In genomic region chr2:69493268-69493667, GRCh38 we compare ENCODE assay signal across 11 cellular contexts. TPM values are rescaled to one million over a fixed set of nuclear protein-coding genes. Genes with fewer than 3 reads are reported as not detected.
DNase-seq lines count a peak whose midpoint lies in the region; ATAC-seq and TF ChIP-seq lines count a peak whose summit lies in the region.
"Had no signal": no experiment of that assay in that cellular context is flagged by ENCODE, and none has a peak within 500 bp of the region (broad histone marks: within the 10 kb centered on the region; RNA-seq: fewer than 3 reads in every experiment).

No MANE protein-coding gene starts in this region.

- no peak for DNase-seq in activated T-cell treated with anti-CD3 and anti-CD28 coated beads, Interleukin-2, amount 50 U/mL, for 24 hours
- no peak for DNase-seq in activated T-cell treated with anti-CD3 and anti-CD28 coated beads, Interleukin-2, amount 50 U/mL, for 1 hour
- peak; percentile 20 for DNase-seq in SW480 (ENCODE audit: low spot score)
- peak in 1 of 2 donors; percentile 35 for DNase-seq in heart right ventricle
- DNase-seq in DMS114 treated with DMSO at 0.1 percent for 48 hours (lab: John Stamatoyannopoulos, UW; ENCODE audit: unreplicated experiment): no peak
- DNase-seq in NCI-H2196 (lab: John Stamatoyannopoulos, UW; ENCODE audit: unreplicated experiment): no peak
- DNase-seq: NCI-H187 had no signal

- H3K9me3 ChIP-seq in heart right ventricle (no peaks in the 10 kb centered on the region), subcutaneous abdominal adipose tissue (ENCODE audit: control insufficient read depth in 5 of 5, low read length in 5 of 5) (no peaks in the 10 kb centered on the region)

- peak overlapping the region; percentile 74 for H3K27ac Mint-ChIP-seq in activated T-cell treated with anti-CD3 and anti-CD28 coated beads, Interleukin-2, amount 50 U/mL, for 24 hours
- H3K27ac Mint-ChIP-seq: memory B cell had no signal

- no peak overlapping the region for H3K4me3 Mint-ChIP-seq in activated T-cell treated with anti-CD3 and anti-CD28 coated beads, Interleukin-2, amount 50 U/mL, for 24 hours
- H3K4me3 Mint-ChIP-seq: memory B cell had no signal

- intact Hi-C loops in heart right ventricle (cut with DNase I): no loop called here

- H3K27me3 ChIP-seq in heart right ventricle (no peaks in the 10 kb centered on the region), subcutaneous abdominal adipose tissue (ENCODE audit: control insufficient read depth in 5 of 5, insufficient read depth in 4 of 5, low read length in 5 of 5) (no peaks in the 10 kb centered on the region)

- ATAC-seq in heart right ventricle: peak; percentile 49 to 87 (median 74)
- ATAC-seq in HG03342 (IDR thresholded peaks at IDR 0.05; ENCODE audit: unreplicated experiment): no peak

- H3K9me3 Mint-ChIP-seq in activated T-cell treated with anti-CD3 and anti-CD28 coated beads, Interleukin-2, amount 50 U/mL, for 24 hours: no peaks in the 10 kb centered on the region
- H3K9me3 Mint-ChIP-seq: memory B cell had no signal

- H3K36me3 ChIP-seq in heart right ventricle (peaks cover 0 to 68% (median 0%) of the 10 kb centered on the region in 9 donors), subcutaneous abdominal adipose tissue (ENCODE audit: control insufficient read depth in 5 of 5, insufficient read depth in 5 of 5, low read length in 5 of 5) (peaks cover 0 to 26% (median 3%) of the 10 kb centered on the region in 5 donors)

- peaks cover 69% of the 10 kb centered on the region for H3K36me3 Mint-ChIP-seq in activated T-cell treated with anti-CD3 and anti-CD28 coated beads, Interleukin-2, amount 50 U/mL, for 24 hours (ENCODE audit: low read depth)
- H3K36me3 Mint-ChIP-seq: memory B cell had no signal

- H3K27me3 Mint-ChIP-seq in activated T-cell treated with anti-CD3 and anti-CD28 coated beads, Interleukin-2, amount 50 U/mL, for 24 hours: no peaks in the 10 kb centered on the region
- H3K27me3 Mint-ChIP-seq: memory B cell had no signal

- no peak overlapping the region for H3K9ac ChIP-seq in subcutaneous abdominal adipose tissue (ENCODE audit: low read length in 5 of 5)

- peak overlapping the region in 1 of 10 donors; percentile 24 for H3K27ac ChIP-seq in heart right ventricle
- peak overlapping the region; percentile 38 for H3K27ac ChIP-seq in subcutaneous abdominal adipose tissue (ENCODE audit: low read depth, low read length)

- peak in 3 of 9 donors; percentile 7 to 22 (median 19) for TF ChIP-seq CTCF in heart right ventricle (IDR thresholded peaks at IDR 0.05)

- H3K4me1 ChIP-seq in heart right ventricle (peaks cover 0 to 40% (median 10%) of the 10 kb centered on the region in 9 donors), subcutaneous abdominal adipose tissue (ENCODE audit: control insufficient read depth in 5 of 5, insufficient read depth in 5 of 5, low read length in 5 of 5) (peaks cover 0 to 33% (median 27%) of the 10 kb centered on the region in 5 donors)

- H3K4me3 ChIP-seq in heart right ventricle (no peak overlapping the region), subcutaneous abdominal adipose tissue (ENCODE audit: low read depth in 1 of 5, low read length in 5 of 5) (no peak overlapping the region)
- H3K4me3 ChIP-seq: smooth muscle cell had no signal

- 43 to 46% methylated on average over 6 of the region's 6 CpGs for WGBS in heart right ventricle, 2 donors

- H3K4me1 Mint-ChIP-seq in activated T-cell treated with anti-CD3 and anti-CD28 coated beads, Interleukin-2, amount 50 U/mL, for 24 hours (ENCODE audit: low read depth): peaks cover 43% of the 10 kb centered on the region
- H3K4me1 Mint-ChIP-seq: memory B cell had no signal

RNA-seq across cellular contexts. Expression of gene NFU1, which starts 56.0 kb away (rescaled TPM):
- 100 to 1,000 TPM in 9 of 10 donors, 10 to 100 TPM in 1; 97.9 to 148 (median 125) TPM for total RNA-seq in heart right ventricle
- 10 to 100 TPM; 72.0 to 87.4 TPM for polyA plus RNA-seq in heart right ventricle
